In genomic region chrX:2320089-2320488, GRCh38 we compare ENCODE assay signal across 18 cellular contexts.
"Had no signal": no experiment of that assay in that cellular context is flagged by ENCODE, and none has a peak within 500 bp of the region (broad histone marks: within the 10 kb centered on the region; RNA-seq: fewer than 3 reads in every experiment).

No MANE protein-coding gene starts in this region.

- H3K4me3 ChIP-seq: lung, SK-N-MC, stomach, testis had no signal

- H3K36me3 ChIP-seq: stomach had no signal

- DNase-seq: activated B cell treated with CpG ODN at 0.5 μM for 24 hours; activated CD4-positive, alpha-beta memory T cell treated with anti-CD3 and anti-CD28 coated beads, Interleukin-2, amount 10 ng/mL, durations not matched to agents 7 days and 5 days; activated CD4-positive, alpha-beta T cell treated with anti-CD3 and anti-CD28 coated beads for 4 hours; activated CD8-positive, alpha-beta memory T cell treated with anti-CD3 and anti-CD28 coated beads, Interleukin-2, amount 10 ng/mL, durations not matched to agents 7 days and 5 days; activated naive CD4-positive, alpha-beta T cell; activated naive CD8-positive, alpha-beta T cell treated with anti-CD3 and anti-CD28 coated beads for 36 hours; amniotic stem cell; caudate nucleus; occipital lobe; stimulated activated CD4-positive, alpha-beta T cell treated with anti-CD3 and anti-CD28 coated beads, Interleukin-4, amount 100 ng/mL, for 24 hours; testis had no signal

- H3K4me1 ChIP-seq: testis had no signal

- H3K9me3 ChIP-seq: stomach, testis had no signal

- ATAC-seq: activated CD8-positive, alpha-beta memory T cell treated with anti-CD3 and anti-CD28 coated beads, Interleukin-2, amount 10 ng/mL, durations not matched to agents 7 days and 5 days; activated T-helper 17 cell treated with anti-CD3 and anti-CD28 coated beads, Interleukin-2, amount 50 U/mL, for 72 hours; stimulated activated effector memory CD8-positive, alpha-beta T cell treated with anti-CD3 and anti-CD28 coated beads, Interleukin-12 subunit alpha, Interleukin-12 subunit beta, amount 100 ng/mL, for 72 hours; T-cell had no signal

- H3K27me3 ChIP-seq: dorsolateral prefrontal cortex, stomach, testis had no signal

- H3K27ac ChIP-seq: SK-N-MC, testis had no signal
